Comparison of ENCODE assay signal across 26 cellular contexts in the genomic region with DNA sequence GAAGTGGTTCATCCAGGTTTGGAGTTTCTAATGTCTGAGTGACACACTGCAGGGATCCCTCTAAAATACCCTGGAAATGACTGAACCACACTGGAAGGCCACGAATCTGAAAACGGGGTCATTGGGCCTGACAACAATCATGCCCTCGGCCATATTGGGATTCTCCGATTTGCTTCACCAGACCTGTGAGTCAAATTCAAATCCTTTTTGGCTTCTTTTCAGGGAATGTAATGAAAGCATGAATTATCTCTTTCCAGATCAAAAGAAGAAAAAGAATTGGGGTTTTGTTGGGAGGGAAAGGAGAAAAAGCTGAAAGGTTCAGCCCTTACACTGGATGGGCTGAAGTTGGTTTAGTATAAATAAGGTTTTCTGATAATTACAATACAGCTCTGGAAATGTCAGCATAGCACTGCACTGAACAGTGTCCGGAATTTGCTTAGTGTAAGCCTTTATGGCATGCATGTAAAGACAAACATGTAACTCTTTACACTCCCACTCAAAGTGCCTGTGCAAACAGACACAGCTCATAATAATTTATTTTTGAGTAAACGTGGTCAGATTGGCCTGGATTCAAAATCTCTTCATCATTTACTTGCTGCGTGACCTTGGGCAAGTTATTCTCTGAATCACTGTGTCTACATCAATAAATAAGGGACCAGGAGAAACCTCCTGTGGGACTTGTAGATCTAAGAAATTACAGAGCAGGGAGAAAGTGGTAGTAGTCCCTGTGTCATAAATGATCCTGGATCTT. TPM values are rescaled to one million over a fixed set of nuclear protein-coding genes. Genes with fewer than 3 reads are reported as not detected.
DNase-seq lines count a peak whose midpoint lies in the region; ATAC-seq, FAIRE-seq and TF ChIP-seq lines count a peak whose summit lies in the region.
"Had no signal": no experiment of that assay in that cellular context is flagged by ENCODE, and none has a peak within 500 bp of the region (broad histone marks: within the 10 kb centered on the region; RNA-seq: fewer than 3 reads in every experiment).

No MANE protein-coding gene starts in this region.

- TF ChIP-seq CTCF in Calu3 (IDR thresholded peaks at IDR 0.05; ENCODE audit: unreplicated experiment), result no peak
- TF ChIP-seq CTCF in VCaP (conservative IDR thresholded peaks at IDR 0.05), result no peak
- no peak for TF ChIP-seq CTCF in CD14-positive monocyte (IDR thresholded peaks at IDR 0.05)

- H3K4me3 Mint-ChIP-seq in Calu3 (ENCODE audit: low read depth, unreplicated experiment), result no peak overlapping the region
- no peak overlapping the region for H3K4me3 Mint-ChIP-seq in CD14-positive monocyte
- H3K4me3 Mint-ChIP-seq: activated naive CD8-positive, alpha-beta T cell treated with anti-CD3 and anti-CD28 coated beads, Interleukin-2, amount 50 U/mL, for 24 hours; activated T-helper 17 cell treated with anti-CD3 and anti-CD28 coated beads, Interleukin-2, amount 50 U/mL, for 72 hours; memory B cell; naive thymus-derived CD4-positive, alpha-beta T cell had no signal

- FAIRE-seq in islet of Langerhans (lab: Jason Lieb, UNC), result peak; percentile 55
- FAIRE-seq: GM12892, small intestine had no signal

- intact Hi-C loops in Calu3 (cut with micrococcal nuclease; ENCODE audit: unreplicated experiment) (no loop called here), CD14-positive monocyte (cut with micrococcal nuclease) (no loop called here)

- H3K27me3 Mint-ChIP-seq in Calu3 (ENCODE audit: unreplicated experiment) (peaks cover 59% of the 10 kb centered on the region), CD14-positive monocyte (ENCODE audit: low read depth in 3 of 3) (peaks cover 3 to 8% (median 4%) of the 10 kb centered on the region in 3 donors)

- CTCF ChIA-PET in Calu3 (lab: Charles Lee), result no interaction called here

- H3K4me1 Mint-ChIP-seq in Calu3 (ENCODE audit: low read depth, unreplicated experiment), result no peaks in the 10 kb centered on the region
- H3K4me1 Mint-ChIP-seq in CD14-positive monocyte, result peaks cover 12% of the 10 kb centered on the region
- H3K4me1 Mint-ChIP-seq: activated naive CD8-positive, alpha-beta T cell treated with anti-CD3 and anti-CD28 coated beads, Interleukin-2, amount 50 U/mL, for 24 hours; activated T-helper 17 cell treated with anti-CD3 and anti-CD28 coated beads, Interleukin-2, amount 50 U/mL, for 72 hours; naive thymus-derived CD4-positive, alpha-beta T cell had no signal

- H3K36me3 Mint-ChIP-seq in Calu3 (ENCODE audit: insufficient read depth, unreplicated experiment) (no peaks in the 10 kb centered on the region), CD14-positive monocyte (no peaks in the 10 kb centered on the region)
- H3K36me3 Mint-ChIP-seq: memory B cell; naive thymus-derived CD4-positive, alpha-beta T cell had no signal

- DNase-seq in Calu3 (peak; percentile 3), HT-29 (ENCODE audit: low spot score) (peak; percentile 7), NCI-H128 (lab: John Stamatoyannopoulos, UW; ENCODE audit: unreplicated experiment) (no peak), CD14-positive monocyte (ENCODE audit: low spot score) (no peak)
- DNase-seq in activated CD4-positive, CD25-positive, alpha-beta regulatory T cell (lab: John Stamatoyannopoulos, UW), result no peak
- DNase-seq: activated CD4-positive, alpha-beta T cell treated with anti-CD3 and anti-CD28 coated beads for 1 hour; activated naive CD8-positive, alpha-beta T cell treated with anti-CD3 and anti-CD28 coated beads, Interleukin-2, amount 50 U/mL, for 24 hours; central memory CD4-positive, alpha-beta T cell; GF-D8; head of caudate nucleus; naive thymus-derived CD4-positive, alpha-beta T cell; NCI-H1694; NCI-H446; posterior cingulate gyrus; SK-N-SH; small intestine; stimulated activated CD4-positive, alpha-beta T cell treated with anti-CD3 and anti-CD28 coated beads, Interleukin-4, amount 100 ng/mL, for 24 hours; substantia nigra had no signal

- ATAC-seq in HG02973 (IDR thresholded peaks at IDR 0.05; ENCODE audit: unreplicated experiment), result no peak
- ATAC-seq: activated naive CD8-positive, alpha-beta T cell treated with anti-CD3 and anti-CD28 coated beads, Interleukin-2, amount 50 U/mL, for 24 hours; activated T-helper 17 cell treated with anti-CD3 and anti-CD28 coated beads, Interleukin-2, amount 50 U/mL, for 72 hours; naive thymus-derived CD4-positive, alpha-beta T cell had no signal

- H3K9me3 Mint-ChIP-seq in Calu3 (ENCODE audit: low read depth, unreplicated experiment) (no peaks in the 10 kb centered on the region), CD14-positive monocyte (no peaks in the 10 kb centered on the region)
- H3K9me3 Mint-ChIP-seq: activated naive CD8-positive, alpha-beta T cell treated with anti-CD3 and anti-CD28 coated beads, Interleukin-2, amount 50 U/mL, for 24 hours; activated T-helper 17 cell treated with anti-CD3 and anti-CD28 coated beads, Interleukin-2, amount 50 U/mL, for 72 hours; memory B cell; naive thymus-derived CD4-positive, alpha-beta T cell had no signal

- BruUV-seq in Calu3 (replicated peaks; lab: Mats Ljungman, UMichigan), result no TSS peak

- peak overlapping the region; percentile 64 for H3K27ac ChIP-seq in VCaP
- H3K27ac ChIP-seq: esophagus muscularis mucosa had no signal

- H3K27ac Mint-ChIP-seq in Calu3 (ENCODE audit: unreplicated experiment), result no peak overlapping the region
- peak overlapping the region in 1 of 7 donors; percentile 75 for H3K27ac Mint-ChIP-seq in CD14-positive monocyte
- H3K27ac Mint-ChIP-seq: activated naive CD8-positive, alpha-beta T cell treated with anti-CD3 and anti-CD28 coated beads, Interleukin-2, amount 50 U/mL, for 24 hours; activated T-helper 17 cell treated with anti-CD3 and anti-CD28 coated beads, Interleukin-2, amount 50 U/mL, for 72 hours; memory B cell; naive thymus-derived CD4-positive, alpha-beta T cell had no signal

RNA-seq across cellular contexts. Expression of a gene that starts 21.4 kb away (rescaled TPM):
- total RNA-seq in Calu3 (2022), result not detected in 2 replicates
- not detected in 2 replicates for total RNA-seq in HT-29 (2014; rRNA removed; shearing (Covaris generic))
- not detected for polyA plus RNA-seq in CD14-positive monocyte
- total RNA-seq: activated T-helper 17 cell treated with anti-CD3 and anti-CD28 coated beads, Interleukin-2, amount 50 U/mL, for 72 hours; esophagus muscularis mucosa; HT1080; naive thymus-derived CD4-positive, alpha-beta T cell had no signal
- polyA plus RNA-seq: naive thymus-derived CD4-positive, alpha-beta T cell; SK-N-SH; small intestine had no signal

RNA-seq across cellular contexts. Expression of a gene that starts 33.4 kb away (rescaled TPM):
- 0.09 TPM in 1 of 2 replicates, not detected in the other for total RNA-seq in Calu3 (2022)
- total RNA-seq in HT-29 (2014; rRNA removed; shearing (Covaris generic)), result not detected in 2 replicates
- polyA plus RNA-seq in CD14-positive monocyte, result not detected
- total RNA-seq: activated T-helper 17 cell treated with anti-CD3 and anti-CD28 coated beads, Interleukin-2, amount 50 U/mL, for 72 hours; esophagus muscularis mucosa; HT1080; naive thymus-derived CD4-positive, alpha-beta T cell had no signal
- polyA plus RNA-seq: naive thymus-derived CD4-positive, alpha-beta T cell; SK-N-SH; small intestine had no signal

Comparison
In these comparisons a context has a peak if more than half of its experiments do, and no peak if none do; other contexts are left out.
1. DNase-seq: peak in Calu3 (single experiment) and HT-29 (single experiment); none in activated CD4-positive, CD25-positive, alpha-beta regulatory T cell (0 of 4), NCI-H128 (single experiment) and CD14-positive monocyte (single experiment).